Comparison of ENCODE assay signal across 8 cellular contexts in genomic region chr12:104457746-104458644, GRCh38. TPM values are rescaled to one million over a fixed set of nuclear protein-coding genes. Genes with fewer than 3 reads are reported as not detected.
DNase-seq lines count a peak whose midpoint lies in the region; ATAC-seq, FAIRE-seq and TF ChIP-seq lines count a peak whose summit lies in the region.

No MANE protein-coding gene starts in this region.

- H3K9me3 Mint-ChIP-seq in activated CD4-positive, alpha-beta T cell treated with anti-CD3 and anti-CD28 coated beads, Interleukin-2, amount 10 ng/mL, durations not matched to agents 24 days and 14 days, result no peaks in the 10 kb centered on the region
- H3K9me3 Mint-ChIP-seq in stimulated activated naive CD8-positive, alpha-beta T cell treated with anti-CD3 and anti-CD28 coated beads, Interleukin-15, amount 100 ng/mL, for 72 hours, result no peaks in the 10 kb centered on the region

- DNase-seq in D341Med (ENCODE audit: low spot score) (peak; percentile 77), ecto neural progenitor cell (ENCODE audit: low spot score) (peak; percentile 67), mesenchymal stem cell (peak; percentile 48), RCC 7860 (ENCODE audit: low spot score) (no peak)
- DNase-seq in activated CD4-positive, alpha-beta T cell treated with anti-CD3 and anti-CD28 coated beads, Interleukin-2, amount 10 ng/mL, durations not matched to agents 24 days and 14 days, result peak; percentile 88
- peak; percentile 56 to 61 for DNase-seq in stimulated activated naive CD8-positive, alpha-beta T cell treated with anti-CD3 and anti-CD28 coated beads, Interleukin-15, amount 100 ng/mL, for 72 hours

- peaks cover 2% of the 10 kb centered on the region for H3K27me3 Mint-ChIP-seq in activated CD4-positive, alpha-beta T cell treated with anti-CD3 and anti-CD28 coated beads, Interleukin-2, amount 10 ng/mL, durations not matched to agents 24 days and 14 days
- H3K27me3 Mint-ChIP-seq in stimulated activated naive CD8-positive, alpha-beta T cell treated with anti-CD3 and anti-CD28 coated beads, Interleukin-15, amount 100 ng/mL, for 72 hours, result no peaks in the 10 kb centered on the region

- peak overlapping the region in 1 of 2 experiments; percentile 89 for H3K14ac ChIP-seq in mesenchymal stem cell (ENCODE audit: low read length in 2 of 2)

- H3K23ac ChIP-seq in mesenchymal stem cell (ENCODE audit: low read length in 2 of 2), result peak overlapping the region in 1 of 2 experiments; percentile 94

- no peaks in the 10 kb centered on the region for H3K27me3 ChIP-seq in KMS-11 (ENCODE audit: insufficient read depth, low read depth)
- H3K27me3 ChIP-seq in mesenchymal stem cell (ENCODE audit: control insufficient read depth in 1 of 2, insufficient read depth in 1 of 2, low read length in 2 of 2), result peaks cover 0 to 7% of the 10 kb centered on the region in 2 experiments

- H3K36me3 Mint-ChIP-seq in activated CD4-positive, alpha-beta T cell treated with anti-CD3 and anti-CD28 coated beads, Interleukin-2, amount 10 ng/mL, durations not matched to agents 24 days and 14 days (ENCODE audit: low read depth), result peaks cover 7% of the 10 kb centered on the region

- H3K4me1 ChIP-seq in KMS-11 (ENCODE audit: low read depth, poor library complexity, severe bottlenecking) (peaks cover 47% of the 10 kb centered on the region), mesenchymal stem cell (ENCODE audit: control insufficient read depth, insufficient read depth, low read depth, low read length) (peaks cover 17% of the 10 kb centered on the region)

- no peaks in the 10 kb centered on the region for H4K20me1 ChIP-seq in KMS-11 (ENCODE audit: insufficient read depth)

- ATAC-seq in stimulated activated naive CD8-positive, alpha-beta T cell treated with anti-CD3 and anti-CD28 coated beads, Interleukin-15, amount 100 ng/mL, for 72 hours, result peak; percentile 41
- ATAC-seq in HG03095 (IDR thresholded peaks at IDR 0.05; ENCODE audit: unreplicated experiment), result no peak

- H4K8ac ChIP-seq in mesenchymal stem cell (ENCODE audit: low read length), result peak overlapping the region; percentile 13

- H3K27ac ChIP-seq in KMS-11, result peak overlapping the region; percentile 71
- H3K27ac ChIP-seq in mesenchymal stem cell (ENCODE audit: low read length, poor library complexity, severe bottlenecking), result no peak overlapping the region

- peak overlapping the region; percentile 8 to 90 for H3K18ac ChIP-seq in mesenchymal stem cell (ENCODE audit: low read depth in 1 of 2, low read length in 2 of 2)

- H3K4ac ChIP-seq in mesenchymal stem cell (ENCODE audit: low read depth in 1 of 2, low read length in 2 of 2), result peak overlapping the region; percentile 52 to 83

- H3K9ac ChIP-seq in KMS-11 (peak overlapping the region; percentile 79), mesenchymal stem cell (ENCODE audit: low read length) (peak overlapping the region; percentile 96)

- H3K9me3 ChIP-seq in mesenchymal stem cell (ENCODE audit: control insufficient read depth, low read length), result no peaks in the 10 kb centered on the region

- peaks cover 53% of the 10 kb centered on the region for H3K79me2 ChIP-seq in KMS-11 (ENCODE audit: insufficient read depth, low read depth)

- peak overlapping the region in 1 of 2 experiments; percentile 79 for H2BK12ac ChIP-seq in mesenchymal stem cell (ENCODE audit: low read length in 2 of 2)

- H3K79me1 ChIP-seq in mesenchymal stem cell (replicated peaks; ENCODE audit: low read length, poor library complexity, severe bottlenecking), result no peaks in the 10 kb centered on the region

- H3K4me3 ChIP-seq in KMS-11 (IDR thresholded peaks at IDR 0.05; ENCODE audit: insufficient read depth, low read depth, low read length) (peak overlapping the region; percentile 22), mesenchymal stem cell (ENCODE audit: insufficient read depth in 1 of 2, low read depth in 1 of 2, low read length in 2 of 2) (peak overlapping the region; percentile 74 to 93)

- peaks cover 46% of the 10 kb centered on the region for H3K4me1 Mint-ChIP-seq in activated CD4-positive, alpha-beta T cell treated with anti-CD3 and anti-CD28 coated beads, Interleukin-2, amount 10 ng/mL, durations not matched to agents 24 days and 14 days
- peaks cover 56% of the 10 kb centered on the region for H3K4me1 Mint-ChIP-seq in stimulated activated naive CD8-positive, alpha-beta T cell treated with anti-CD3 and anti-CD28 coated beads, Interleukin-15, amount 100 ng/mL, for 72 hours

- H3K27ac Mint-ChIP-seq in activated CD4-positive, alpha-beta T cell treated with anti-CD3 and anti-CD28 coated beads, Interleukin-2, amount 10 ng/mL, durations not matched to agents 24 days and 14 days, result peak overlapping the region; percentile 97
- H3K27ac Mint-ChIP-seq in stimulated activated naive CD8-positive, alpha-beta T cell treated with anti-CD3 and anti-CD28 coated beads, Interleukin-15, amount 100 ng/mL, for 72 hours, result peak overlapping the region; percentile 96 to 99

- intact Hi-C loops in activated CD4-positive, alpha-beta T cell treated with anti-CD3 and anti-CD28 coated beads, Interleukin-2, amount 10 ng/mL, durations not matched to agents 24 days and 14 days (cut with micrococcal nuclease), result loop anchor here (1.0 to 5.0 kb wide), 13 partner anchors 27 to 874 kb away; partner anchors contain the start of genes C12orf75, SLC41A2 and WASHC4

- WGBS in mesenchymal stem cell, result under 1% methylated on average over 51 of the region's 69 CpGs

- H2BK120ac ChIP-seq in mesenchymal stem cell (ENCODE audit: low read depth, low read length), result peak overlapping the region; percentile 74

- no peak overlapping the region for H2BK5ac ChIP-seq in mesenchymal stem cell (ENCODE audit: low read depth, low read length, poor library complexity, severe bottlenecking)

- peak overlapping the region; percentile 65 for H2BK15ac ChIP-seq in mesenchymal stem cell (ENCODE audit: low read depth, poor library complexity, severe bottlenecking)

- peak overlapping the region; percentile 99 for H3K4me3 Mint-ChIP-seq in activated CD4-positive, alpha-beta T cell treated with anti-CD3 and anti-CD28 coated beads, Interleukin-2, amount 10 ng/mL, durations not matched to agents 24 days and 14 days
- H3K4me3 Mint-ChIP-seq in stimulated activated naive CD8-positive, alpha-beta T cell treated with anti-CD3 and anti-CD28 coated beads, Interleukin-15, amount 100 ng/mL, for 72 hours, result peak overlapping the region; percentile 99 to 100

- H3K36me3 ChIP-seq in KMS-11 (ENCODE audit: insufficient read depth) (no peaks in the 10 kb centered on the region), mesenchymal stem cell (ENCODE audit: control insufficient read depth in 1 of 2, insufficient read depth in 2 of 2, low read depth in 1 of 2, low read length in 2 of 2) (no peaks in the 10 kb centered on the region)

- H2AK5ac ChIP-seq in mesenchymal stem cell (ENCODE audit: low read length, severe bottlenecking), result no peak overlapping the region

- H3K4me2 ChIP-seq in KMS-11 (peak overlapping the region; percentile 47), mesenchymal stem cell (ENCODE audit: low read length, poor library complexity, severe bottlenecking) (peak overlapping the region; percentile 95)

- H4K91ac ChIP-seq in mesenchymal stem cell (ENCODE audit: low read length), result peak overlapping the region; percentile 4

- no peak for TF ChIP-seq CTCF in KMS-11 (conservative IDR thresholded peaks at IDR 0.05; ENCODE audit: low read depth, low read length)

- FAIRE-seq in RCC 7860 (lab: Jason Lieb, UNC), result no peak

- peak overlapping the region; percentile 80 for H2AFZ ChIP-seq in KMS-11 (ENCODE audit: low read depth)
- no peak overlapping the region for H2AFZ ChIP-seq in mesenchymal stem cell (ENCODE audit: low read depth, low read length)

RNA-seq across cellular contexts. Expression of gene CHST11, which starts 1.2 kb away (rescaled TPM):
- total RNA-seq in activated CD4-positive, alpha-beta T cell treated with anti-CD3 and anti-CD28 coated beads, Interleukin-2, amount 10 ng/mL, durations not matched to agents 24 days and 14 days, result 44.9 and 46.2 TPM in 2 replicates
- polyA plus RNA-seq in mesenchymal stem cell (2013, experiment 1 of 2), result 17.4 TPM
- polyA plus RNA-seq in mesenchymal stem cell (2013, experiment 2 of 2), result 16.4 TPM
